In genomic region chr6:16086970-16087369, GRCh38 we compare ENCODE assay signal across 33 cellular contexts.
"Had no signal": no experiment of that assay in that cellular context is flagged by ENCODE, and none has a peak within 500 bp of the region (broad histone marks: within the 10 kb centered on the region; RNA-seq: fewer than 3 reads in every experiment).

No MANE protein-coding gene starts in this region.

- DNase-seq: Karpas-422, Kasumi-1, MG63, MM.1S, NCI-H1048, NCI-H1092, NCI-H1092 treated with DMSO at 0.1 percent for 48 hours, NCI-H1105, NCI-H1105 treated with DMSO at 0.1 percent for 48 hours, NCI-H1417, NCI-H1417 treated with DMSO at 0.1 percent for 48 hours, NCI-H1436, NCI-H1436 treated with DMSO at 0.1 percent for 48 hours, NCI-H146, NCI-H1694, NCI-H1694 treated with DMSO at 0.1 percent for 48 hours, NCI-H187, NCI-H187 treated with DMSO at 0.1 percent for 48 hours, NCI-H1930, NCI-H2029, NCI-H2029 treated with DMSO at 0.1 percent for 48 hours, NCI-H2081, NCI-H2081 treated with DMSO at 0.1 percent for 48 hours, NCI-H2107, NCI-H2171, NCI-H2171 treated with DMSO at 0.1 percent for 48 hours, NCI-H2227 treated with DMSO at 0.1 percent for 48 hours, NCI-H226, NCI-H345, NCI-H446, NCI-H446 treated with DMSO at 0.1 percent for 48 hours, NCI-H510A had no signal

- H3K36me3 ChIP-seq: MG63 had no signal

- H3K9me3 ChIP-seq: MG63 had no signal

- H3K4me3 ChIP-seq: MG63 had no signal

- H3K27ac ChIP-seq: KMS-11 had no signal

- H3K27me3 ChIP-seq: MG63 had no signal
